9 cellular contexts compared by ENCODE assay signal in genomic region chr11:71863978-71864627, GRCh38. TPM values are rescaled to one million over a fixed set of nuclear protein-coding genes. Genes with fewer than 3 reads are reported as not detected.
DNase-seq lines count a peak whose midpoint lies in the region; ATAC-seq, FAIRE-seq and TF ChIP-seq lines count a peak whose summit lies in the region.
"Not testable (repeated sequence)": the region's sequence is repeated elsewhere in the genome, so short reads cannot be mapped to it uniquely, and the experiment has no call there.
"Had no signal": no experiment of that assay in that cellular context is flagged by ENCODE, and none has a peak within 500 bp of the region (broad histone marks: within the 10 kb centered on the region; RNA-seq: fewer than 3 reads in every experiment).

No MANE protein-coding gene starts in this region.

- peak; percentile 19 for DNase-seq in GM04503 (ENCODE audit: low read depth)
- DNase-seq in Jurkat, Clone E6-1 (ENCODE audit: low read depth, low spot score) = peak; percentile 41
- peak; percentile 44 for DNase-seq in NCI-H460 (ENCODE audit: extremely low read depth, low read depth)
- peak; percentile 64 for DNase-seq in SW480 (ENCODE audit: low spot score)
- peak in 1 of 4 experiments; percentile 82 for DNase-seq in K562 (ENCODE audit: extremely low read depth in 1 of 4, low spot score in 3 of 4)
- peak; percentile 29 for DNase-seq in glomerular endothelial cell (ENCODE audit: extremely low read depth, low read depth, low spot score)
- DNase-seq in natural killer cell = not testable (repeated sequence)

- not testable (repeated sequence) for H3K4me2 ChIP-seq in K562 (ENCODE audit: insufficient read depth, low read length)

- not testable (repeated sequence) for H3K4me1 ChIP-seq in K562 (replicated peaks in 1 of 2; ENCODE audit: control insufficient read depth in 2 of 2, insufficient read depth in 2 of 2, low read length in 2 of 2)

- not testable (repeated sequence) for H3K27ac Mint-ChIP-seq in natural killer cell

- not testable (repeated sequence) for H3K4me3 Mint-ChIP-seq in natural killer cell

- not testable (repeated sequence) for H3K36me3 Mint-ChIP-seq in natural killer cell

- not testable (repeated sequence) for H3K9ac ChIP-seq in K562 (ENCODE audit: insufficient read depth in 1 of 2, low read depth in 2 of 2, low read length in 2 of 2)

- TF ChIP-seq RAD21 in K562 (CRISPR knock-in tag; conservative IDR thresholded peaks at IDR 0.05 in 1 of 2, IDR thresholded peaks at IDR 0.05 in 1 of 2) = peak; percentile 42 to 83

- H3K27ac ChIP-seq in 22Rv1; K562 (ENCODE audit: extremely low read depth, low read depth, low read length): not testable (repeated sequence)

- H4K20me1 ChIP-seq in K562 (replicated peaks; ENCODE audit: control insufficient read depth, insufficient read depth, low read length) = not testable (repeated sequence)

- FAIRE-seq in K562 (lab: Jason Lieb, UNC) = peak; percentile 82

- H3K4me3 ChIP-seq in Jurkat, Clone E6-1 (ENCODE audit: low read length); K562: not testable (repeated sequence)

- TF ChIP-seq CTCF in 22Rv1 (IDR thresholded peaks at IDR 0.05) (peak; percentile 76), K562 (IDR thresholded peaks at IDR 0.05 in 2 of 3, conservative IDR thresholded peaks at IDR 0.05 in 1 of 3; ENCODE audit: insufficient read depth in 2 of 3, low read depth in 1 of 3, low read length in 3 of 3) (peak; percentile 67 to 89 (median 83))
- TF ChIP-seq CTCF in natural killer cell (IDR thresholded peaks at IDR 0.05) = not testable (repeated sequence)

- H2AFZ ChIP-seq in K562 (ENCODE audit: low read depth, low read length) = not testable (repeated sequence)

- not testable (repeated sequence) for H3K27me3 ChIP-seq in K562 (ENCODE audit: control insufficient read depth in 2 of 2, insufficient read depth in 2 of 2, low read length in 2 of 2)

- H3K9me1 ChIP-seq in K562 (ENCODE audit: control insufficient read depth, insufficient read depth, low read length) = not testable (repeated sequence)

- POLR2A ChIA-PET in K562 (lab: Yijun Ruan, JAX) = interaction anchor here (0.6 kb wide), 1 partner anchor 434 kb away, joined by 3 read pairs; no protein-coding TSS in a partner anchor

- H3K4me1 Mint-ChIP-seq in natural killer cell = not testable (repeated sequence)

- H3K9me3 Mint-ChIP-seq in natural killer cell = not testable (repeated sequence)

- not testable (repeated sequence) for BruUV-seq in K562 (replicated peaks; lab: Mats Ljungman, UMichigan)

- not testable (repeated sequence) for TF ChIP-seq POLR2A in K562 (conservative IDR thresholded peaks at IDR 0.05)

- not testable (repeated sequence) for H3K79me2 ChIP-seq in K562 (ENCODE audit: control insufficient read depth, insufficient read depth, low read length)

- intact Hi-C loops in K562 (cut with micrococcal nuclease) = loop anchor here (5.0 kb wide), 1 partner anchor 133 kb away; the partner anchor contains the start of gene IL18BP
- intact Hi-C loops in natural killer cell (cut with micrococcal nuclease) = not testable (repeated sequence)

- not testable (repeated sequence) for TF ChIP-seq EP300 in K562 (IDR thresholded peaks at IDR 0.05; ENCODE audit: low read length)

- CTCF ChIA-PET in K562 (lab: Yijun Ruan, JAX; ENCODE audit: low intra/inter-chr PET ratio) = interaction anchor here (0.5 to 0.6 kb wide), 2 partner anchors 13 to 1322 kb away, joined by 3 read pairs; no protein-coding TSS in a partner anchor

- not testable (repeated sequence) for H3K27me3 Mint-ChIP-seq in natural killer cell (ENCODE audit: low read depth in 2 of 2)

- in situ Hi-C loops in K562 (cut with MboI) = not testable (repeated sequence)

- H3K9me3 ChIP-seq in K562 (replicated peaks; ENCODE audit: control insufficient read depth, insufficient read depth, low read depth, low read length) = not testable (repeated sequence)

- ATAC-seq in K562 (peak; percentile 100), natural killer cell (peak; percentile 63 to 90 (median 67))

- 7% methylated on average over 3 of the region's 3 CpGs for WGBS in K562 (ENCODE audit: insufficient coverage, low coverage, missing lambda C conversion rate)

- not testable (repeated sequence) for H3K36me3 ChIP-seq in K562 (ENCODE audit: control insufficient read depth, insufficient read depth, low read length)

TF ChIP-seq in K562, 482 proteins besides CTCF, POLR2A, EP300 and RAD21 (continues in another document):
- TF ChIP-seq ZNF592 (IDR thresholded peaks at IDR 0.05) (peak; percentile 45; the same call in 1 of the 2 replicates), CREM (IDR thresholded peaks at IDR 0.05; ENCODE audit: low read depth) (peak; percentile 15; the same call in 1 of the 2 replicates), RAD51 (IDR thresholded peaks at IDR 0.05; ENCODE audit: borderline replicate concordance, low read depth) (peak; percentile 62)

RNA-seq across cellular contexts. Expression of gene DEFB131B, which starts 14.2 kb away (rescaled TPM):
- polyA plus RNA-seq in Jurkat, Clone E6-1 (2012; ENCODE audit: insufficient read depth, insufficient read length) = not detected
- not detected in 2 replicates for total RNA-seq in NCI-H460 (2014; rRNA removed; shearing (Covaris generic))
- not detected in 2 replicates for polyA plus RNA-seq in NCI-H460 (2014; cell fraction: nucleus; rRNA removed)
- not detected in 2 replicates for total RNA-seq in K562 (2011; cell fraction: chromatin; rRNA removed; ENCODE audit: low replicate concordance)
- not detected in 2 replicates for total RNA-seq in K562 (2011; cell fraction: nucleolus; rRNA removed)
- not detected in 2 replicates for total RNA-seq in K562 (2011; cell fraction: nucleoplasm; rRNA removed)
- not detected in 2 replicates for total RNA-seq in K562 (2014; rRNA removed)
- not detected in 2 replicates for total RNA-seq in K562 (2014; rRNA removed; fragmentation: Illumina TruSeq; extraction: Trizol)
- not detected in 2 replicates for total RNA-seq in K562 (2015; rRNA removed; fragmentation: Illumina TruSeq; extraction: Trizol)
- total RNA-seq in K562 (2021) = not detected in 2 replicates
- not detected in 2 replicates for polyA plus RNA-seq in K562 (2011; rRNA removed)
- polyA plus RNA-seq in K562 (2011; cell fraction: cytosol; rRNA removed) = not detected in 2 replicates
- polyA plus RNA-seq in K562 (2011; cell fraction: nucleus; rRNA removed) = not detected in 2 replicates
- not detected in 2 replicates for polyA plus RNA-seq in K562 (2012)
- not detected in 2 replicates for polyA plus RNA-seq in K562 (2014; fragmentation: Illumina TruSeq; extraction: Trizol)
- not detected for polyA plus RNA-seq in K562 (2014; fragmentation: Nextera tagmentation; extraction: Ambion mirVana)
- not detected in 2 replicates for polyA plus RNA-seq in K562 (2014; rRNA removed)
- polyA minus RNA-seq in K562 (2011; rRNA and poly(A)+ RNA removed) = not detected in 2 replicates
- not detected in 2 replicates for polyA minus RNA-seq in K562 (2011; cell fraction: cytosol; rRNA and poly(A)+ RNA removed)
- not detected in 2 replicates for polyA minus RNA-seq in K562 (2011; cell fraction: nucleus; rRNA and poly(A)+ RNA removed)
- total RNA-seq in glomerular endothelial cell = not detected in 2 replicates
- total RNA-seq in natural killer cell = not detected
- total RNA-seq: cardiac septum had no signal

RNA-seq across cellular contexts. Expression of gene DEFB108B, which starts 31.1 kb away (rescaled TPM):
- polyA plus RNA-seq in Jurkat, Clone E6-1 (2012; ENCODE audit: insufficient read depth, insufficient read length) = not detected
- total RNA-seq in NCI-H460 (2014; rRNA removed; shearing (Covaris generic)) = not detected in 2 replicates
- polyA plus RNA-seq in NCI-H460 (2014; cell fraction: nucleus; rRNA removed) = not detected in 2 replicates
- total RNA-seq in K562 (2011; cell fraction: chromatin; rRNA removed; ENCODE audit: low replicate concordance) = not detected in 2 replicates
- not detected in 2 replicates for total RNA-seq in K562 (2011; cell fraction: nucleolus; rRNA removed)
- not detected in 2 replicates for total RNA-seq in K562 (2011; cell fraction: nucleoplasm; rRNA removed)
- total RNA-seq in K562 (2014; rRNA removed) (not detected in 2 replicates), K562 (2014; rRNA removed; fragmentation: Illumina TruSeq; extraction: Trizol) (not detected in 2 replicates), K562 (2015; rRNA removed; fragmentation: Illumina TruSeq; extraction: Trizol) (not detected in 2 replicates), K562 (2021) (not detected in 2 replicates), glomerular endothelial cell (not detected in 2 replicates), natural killer cell (not detected)
- polyA plus RNA-seq in K562 (2011; rRNA removed) (not detected in 2 replicates), K562 (2014; fragmentation: Illumina TruSeq; extraction: Trizol) (not detected in 2 replicates), K562 (2014; fragmentation: Nextera tagmentation; extraction: Ambion mirVana) (not detected), K562 (2014; rRNA removed) (not detected in 2 replicates)
- polyA plus RNA-seq in K562 (2011; cell fraction: cytosol; rRNA removed) = not detected in 2 replicates
- not detected in 2 replicates for polyA plus RNA-seq in K562 (2011; cell fraction: nucleus; rRNA removed)
- not detected in 2 replicates for polyA plus RNA-seq in K562 (2012)
- polyA minus RNA-seq in K562 (2011; rRNA and poly(A)+ RNA removed) = not detected in 2 replicates
- not detected in 2 replicates for polyA minus RNA-seq in K562 (2011; cell fraction: cytosol; rRNA and poly(A)+ RNA removed)
- not detected in 2 replicates for polyA minus RNA-seq in K562 (2011; cell fraction: nucleus; rRNA and poly(A)+ RNA removed)
- total RNA-seq: cardiac septum had no signal
